In the genomic region with DNA sequence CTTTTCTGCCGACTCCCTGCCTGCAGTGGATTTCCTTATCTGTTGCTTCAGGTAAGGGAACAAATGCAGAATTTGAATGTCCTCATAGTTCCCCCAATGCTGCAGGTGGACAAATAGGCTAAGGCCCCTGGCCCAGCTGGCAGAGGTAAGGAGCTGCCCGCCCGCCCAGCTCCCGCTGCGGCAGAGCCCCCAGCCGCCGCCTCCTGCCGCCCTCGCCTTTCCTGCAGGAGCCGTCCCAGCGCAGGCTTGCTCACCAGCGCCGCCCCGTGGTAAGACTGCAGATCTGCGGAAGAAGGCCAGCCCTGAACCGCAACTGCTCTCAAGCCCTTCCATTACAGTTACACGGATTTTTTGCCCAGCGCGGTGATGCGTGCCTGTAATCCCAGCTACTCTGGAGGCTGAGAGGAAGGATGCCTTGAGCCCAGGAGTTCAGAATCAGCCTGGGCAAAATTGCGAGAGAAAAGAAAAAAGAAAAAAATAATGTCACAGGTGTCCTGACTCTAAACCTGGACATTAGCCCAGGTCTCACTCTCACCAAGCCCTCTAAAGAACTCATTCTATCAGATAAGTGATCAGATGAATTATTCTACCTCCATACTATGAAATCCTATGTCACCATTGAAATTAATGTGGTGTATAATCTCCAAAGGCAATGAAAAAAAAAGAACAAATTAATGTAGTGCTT, we compare ENCODE assay signal across 8 cellular contexts. TPM values are rescaled to one million over a fixed set of nuclear protein-coding genes. Genes with fewer than 3 reads are reported as not detected.
DNase-seq lines count a peak whose midpoint lies in the region; ATAC-seq and TF ChIP-seq lines count a peak whose summit lies in the region.

No MANE protein-coding gene starts in this region.

- 6 to 10% methylated on average over 16 to 18 of the region's 21 CpGs for WGBS in tibial nerve, 2 donors

- peaks cover 5% of the 10 kb centered on the region for H3K4me1 Mint-ChIP-seq in osteocyte (ENCODE audit: unreplicated experiment)

- ATAC-seq in GM21423 (IDR thresholded peaks at IDR 0.05; ENCODE audit: unreplicated experiment), result no peak

- H3K36me3 ChIP-seq in SJSA1, result no peaks in the 10 kb centered on the region
- H3K36me3 ChIP-seq in tibial nerve, result no peaks in the 10 kb centered on the region

- peaks cover 34% of the 10 kb centered on the region for H3K27me3 Mint-ChIP-seq in osteocyte (ENCODE audit: unreplicated experiment)

- H3K4me3 ChIP-seq in Jurkat, Clone E6-1 (ENCODE audit: low read length), result peak overlapping the region; percentile 31
- H3K4me3 ChIP-seq in SJSA1 (no peak overlapping the region), tibial nerve (peak overlapping the region in 3 of 4 donors; percentile 2 to 33 (median 10))

- peak in 1 of 2 donors; percentile 44 for TF ChIP-seq EP300 in tibial nerve (IDR thresholded peaks at IDR 0.05)

- no peak overlapping the region for H3K27ac Mint-ChIP-seq in osteocyte (ENCODE audit: unreplicated experiment)

- no peak overlapping the region for H3K4me3 Mint-ChIP-seq in osteocyte (ENCODE audit: unreplicated experiment)

- H3K36me3 Mint-ChIP-seq in osteocyte (ENCODE audit: unreplicated experiment), result no peaks in the 10 kb centered on the region

- H3K27me3 ChIP-seq in SJSA1 (replicated peaks) (no peaks in the 10 kb centered on the region), tibial nerve (no peaks in the 10 kb centered on the region)

- H3K27ac ChIP-seq in SJSA1 (no peak overlapping the region), tibial nerve (no peak overlapping the region)

- 0 out of 2 replicates have a peak, but pooled peaks cover 10% of the 10 kb centered on the region for H3K4me1 ChIP-seq in SJSA1 (replicated peaks)
- H3K4me1 ChIP-seq in tibial nerve, result peaks cover 0 to 52% (median 9%) of the 10 kb centered on the region in 4 donors

- H3K9me3 Mint-ChIP-seq in osteocyte (ENCODE audit: unreplicated experiment), result no peaks in the 10 kb centered on the region

- peak; percentile 97 for TF ChIP-seq CTCF in osteocyte (IDR thresholded peaks at IDR 0.05)
- peak; percentile 90 to 94 (median 91) for TF ChIP-seq CTCF in tibial nerve (IDR thresholded peaks at IDR 0.05)

- peak; percentile 65 for DNase-seq in EL
- peak; percentile 52 for DNase-seq in Jurkat, Clone E6-1 (ENCODE audit: low read depth, low spot score)
- DNase-seq in SJSA1 (ENCODE audit: low read depth in 1 of 2, low spot score in 2 of 2), result peak; percentile 67 to 82
- peak in 3 of 4 experiments; percentile 23 to 75 (median 67) for DNase-seq in activated naive CD4-positive, alpha-beta T cell (lab: John Stamatoyannopoulos, UW)
- peak; percentile 66 for DNase-seq in globus pallidus (ENCODE audit: low spot score)
- DNase-seq in osteocyte (ENCODE audit: extremely low spot score, unreplicated experiment), result peak; percentile 92
- peak in 1 of 2 donors; percentile 57 for DNase-seq in tibial nerve (ENCODE audit: low spot score in 2 of 2)

- H3K9me3 ChIP-seq in SJSA1 (replicated peaks) (no peaks in the 10 kb centered on the region), tibial nerve (no peaks in the 10 kb centered on the region)

- TF ChIP-seq POLR2A in tibial nerve (IDR thresholded peaks at IDR 0.05), result no peak

RNA-seq across cellular contexts. Expression of gene EMID1, which starts 51.2 kb away (rescaled TPM):
- polyA plus RNA-seq in Jurkat, Clone E6-1 (2012; ENCODE audit: insufficient read depth, insufficient read length), result 20.8 TPM
- 45.6 and 78.9 TPM in 2 replicates for total RNA-seq in SJSA1 (2014; rRNA removed; shearing (Covaris generic))
- total RNA-seq in osteocyte (0.42 and 0.51 TPM in 2 replicates), tibial nerve (1 to 10 TPM; 1.0 to 9.9 (median 3.0) TPM)
